ENCODE assay signal across 8 cellular contexts in genomic region chr14:23034498-23035302, GRCh38. TPM values are rescaled to one million over a fixed set of nuclear protein-coding genes. Genes with fewer than 3 reads are reported as not detected.
DNase-seq lines count a peak whose midpoint lies in the region; TF ChIP-seq lines count a peak whose summit lies in the region.

TSS of gene PSMB5 (minus strand) at chr14:23034900. CDS start at chr14:23034881, 19 bp downstream.

- TF ChIP-seq CTCF in GM20000 (IDR thresholded peaks at IDR 0.05; ENCODE audit: extremely low read depth, missing control alignments) (no peak), epithelial cell of esophagus (IDR thresholded peaks at IDR 0.05; ENCODE audit: insufficient read depth, low read depth, low read length, missing control alignments) (peak; percentile 13)

- H3K9me3 ChIP-seq in BLaER1 = no peaks in the 10 kb centered on the region
- H3K9me3 ChIP-seq in mucosa of stomach (ENCODE audit: control insufficient read depth, low read length) = no peaks in the 10 kb centered on the region

- H3K4me3 ChIP-seq in BLaER1 (peak within 1 kb of the TSS; percentile 89), epithelial cell of esophagus (ENCODE audit: low read length) (peak within 1 kb of the TSS; percentile 95), mucosa of stomach (ENCODE audit: low read length) (peak within 1 kb of the TSS; percentile 70)

- H3K27me3 ChIP-seq in BLaER1 (no peaks in the 10 kb centered on the region), mucosa of stomach (ENCODE audit: control insufficient read depth, insufficient read depth, low read length) (no peaks in the 10 kb centered on the region)

- peak within 1 kb of the TSS; percentile 86 for H3K4me2 ChIP-seq in BLaER1

- H3K27ac ChIP-seq in BLaER1 = peak within 1 kb of the TSS; percentile 96

- DNase-seq in GM20000 (ENCODE audit: low spot score) = peak; percentile 89
- peak; percentile 94 for DNase-seq in HT1080 (ENCODE audit: low read depth)
- peak; percentile 91 for DNase-seq in activated CD8-positive, alpha-beta memory T cell treated with anti-CD3 and anti-CD28 coated beads for 24 hours
- peak; percentile 98 for DNase-seq in epithelial cell of esophagus (ENCODE audit: low read depth)
- peak; percentile 71 for DNase-seq in stimulated activated CD8-positive, alpha-beta memory T cell treated with anti-CD3 and anti-CD28 coated beads, Interleukin-7, amount 100 ng/mL, for 24 hours (ENCODE audit: low read depth)
- no peak for DNase-seq in SIG-M5 treated with dmso at 0.1 percent for 504 hours (lab: John Stamatoyannopoulos, UW; ENCODE audit: unreplicated experiment)

- no peaks in the 10 kb centered on the region for H4K20me1 ChIP-seq in BLaER1

- peak within 1 kb of the TSS; percentile 96 for H3K9ac ChIP-seq in BLaER1
- H3K9ac ChIP-seq in mucosa of stomach (ENCODE audit: low read length) = peak within 1 kb of the TSS; percentile 96

- peaks cover 40% of the 10 kb centered on the region for H3K36me3 ChIP-seq in BLaER1
- H3K36me3 ChIP-seq in mucosa of stomach (ENCODE audit: control insufficient read depth, insufficient read depth, low read length) = no peaks in the 10 kb centered on the region

- H3K4me1 ChIP-seq in BLaER1 (peaks cover 26% of the 10 kb centered on the region), mucosa of stomach (ENCODE audit: control insufficient read depth, insufficient read depth, low read length) (peaks cover 15% of the 10 kb centered on the region)

RNA-seq across cellular contexts. Expression of gene PSMB5, which starts in this region (rescaled TPM):
- total RNA-seq in HT1080 (2014; rRNA removed; shearing (Covaris generic)) = 335 and 366 TPM in 2 replicates
- polyA plus RNA-seq in HT1080 (2015; cell fraction: cytosol; rRNA removed) = 247 and 318 TPM in 2 replicates
- 201 and 216 TPM in 2 replicates for polyA plus RNA-seq in HT1080 (2015; cell fraction: nucleus; rRNA removed)
